ENCODE assay signal across 8 cellular contexts in genomic region chr7:32958046-32959025, GRCh38. TPM values are rescaled to one million over a fixed set of nuclear protein-coding genes. Genes with fewer than 3 reads are reported as not detected.
DNase-seq lines count a peak whose midpoint lies in the region; ATAC-seq and TF ChIP-seq lines count a peak whose summit lies in the region.

No MANE protein-coding gene starts in this region.

- peaks cover 47% of the 10 kb centered on the region for H3K4me1 ChIP-seq in left ventricle myocardium inferior
- H3K4me1 ChIP-seq in psoas muscle, result peaks cover 15% of the 10 kb centered on the region

- H3K27ac Mint-ChIP-seq in activated T-helper 2 cell treated with anti-CD3 and anti-CD28 coated beads, Interferon-gamma antibody, Interleukin-2, Interleukin-4, amounts not matched to agents 10 μg/mL and 5 μg/mL and 100 μg/mL, durations not matched to agents 14 hours and 24 hours and 36 hours, result no peak overlapping the region

- no peak for TF ChIP-seq CTCF in C4-2B (conservative IDR thresholded peaks at IDR 0.05)
- no peak for TF ChIP-seq CTCF in left ventricle myocardium inferior (IDR thresholded peaks at IDR 0.05; ENCODE audit: borderline replicate concordance)
- TF ChIP-seq CTCF in psoas muscle (IDR thresholded peaks at IDR 0.05), result no peak

- peaks cover 24% of the 10 kb centered on the region for H3K27me3 Mint-ChIP-seq in activated T-helper 2 cell treated with anti-CD3 and anti-CD28 coated beads, Interferon-gamma antibody, Interleukin-2, Interleukin-4, amounts not matched to agents 10 μg/mL and 5 μg/mL and 100 μg/mL, durations not matched to agents 14 hours and 24 hours and 36 hours (ENCODE audit: low read depth)

- H3K36me3 ChIP-seq in left ventricle myocardium inferior (no peaks in the 10 kb centered on the region), psoas muscle (ENCODE audit: insufficient read depth in 1 of 2, low read depth in 1 of 2) (no peaks in the 10 kb centered on the region)

- ATAC-seq in HG03135 (IDR thresholded peaks at IDR 0.05; ENCODE audit: unreplicated experiment) (peak; percentile 11), psoas muscle (peak; percentile 18 to 56 (median 34))
- ATAC-seq in activated CD4-positive, CD25-positive, alpha-beta regulatory T cell treated with anti-CD3 and anti-CD28 coated beads, Interleukin-2, amount 50 U/mL, for 24 hours, result no peak

- H3K9me3 ChIP-seq in left ventricle myocardium inferior (replicated peaks) (no peaks in the 10 kb centered on the region), psoas muscle (no peaks in the 10 kb centered on the region)

- intact Hi-C loops in activated T-helper 2 cell treated with anti-CD3 and anti-CD28 coated beads, Interferon-gamma antibody, Interleukin-2, Interleukin-4, amounts not matched to agents 10 μg/mL and 5 μg/mL and 100 μg/mL, durations not matched to agents 14 hours and 24 hours and 36 hours (cut with micrococcal nuclease), result loop anchor here (5.0 kb wide), 3 partner anchors 84 to 149 kb away; partner anchors contain the start of gene RP9
- intact Hi-C loops in left ventricle myocardium inferior (cut with micrococcal nuclease), result no loop called here
- intact Hi-C loops in psoas muscle (cut with DNase I), result loop anchor here in 1 of 2 donors (5.0 kb wide), 2 partner anchors 79 to 466 kb away; partner anchors contain the start of gene LSM5

- no peak for DNase-seq in activated T-helper 2 cell treated with anti-CD3 and anti-CD28 coated beads, Interferon-gamma antibody, Interleukin-2, Interleukin-4, amounts not matched to agents 10 μg/mL and 5 μg/mL and 100 μg/mL, durations not matched to agents 14 hours and 24 hours and 36 hours (ENCODE audit: low spot score)
- DNase-seq in left ventricle myocardium inferior (peak; percentile 64), psoas muscle (peak; percentile 64 to 80), KG1 (lab: John Stamatoyannopoulos, UW) (no peak)
- DNase-seq in stimulated activated CD4-positive, alpha-beta T cell treated with anti-CD3 and anti-CD28 coated beads, Interleukin-4, amount 100 ng/mL, for 24 hours, result no peak

- H3K27ac ChIP-seq in C4-2B (peak overlapping the region; percentile 78), left ventricle myocardium inferior (replicated peaks) (peak overlapping the region; percentile 100), psoas muscle (peak overlapping the region; percentile 89)

- no peaks in the 10 kb centered on the region for H3K9me3 Mint-ChIP-seq in activated T-helper 2 cell treated with anti-CD3 and anti-CD28 coated beads, Interferon-gamma antibody, Interleukin-2, Interleukin-4, amounts not matched to agents 10 μg/mL and 5 μg/mL and 100 μg/mL, durations not matched to agents 14 hours and 24 hours and 36 hours

- H3K36me3 Mint-ChIP-seq in activated T-helper 2 cell treated with anti-CD3 and anti-CD28 coated beads, Interferon-gamma antibody, Interleukin-2, Interleukin-4, amounts not matched to agents 10 μg/mL and 5 μg/mL and 100 μg/mL, durations not matched to agents 14 hours and 24 hours and 36 hours (ENCODE audit: low read depth), result peaks cover 3% of the 10 kb centered on the region

- H3K27me3 ChIP-seq in left ventricle myocardium inferior (ENCODE audit: low read depth) (no peaks in the 10 kb centered on the region), psoas muscle (ENCODE audit: insufficient read depth in 3 of 3, low read length in 2 of 3) (no peaks in the 10 kb centered on the region)

- H3K4me3 Mint-ChIP-seq in activated T-helper 2 cell treated with anti-CD3 and anti-CD28 coated beads, Interferon-gamma antibody, Interleukin-2, Interleukin-4, amounts not matched to agents 10 μg/mL and 5 μg/mL and 100 μg/mL, durations not matched to agents 14 hours and 24 hours and 36 hours (ENCODE audit: low read depth), result peak overlapping the region; percentile 83

- WGBS in psoas muscle, 3 donors, result 12 to 18% (median 16%) methylated on average over 25 to 26 of the region's 26 CpGs

- peak overlapping the region; percentile 92 for H3K4me3 ChIP-seq in left ventricle myocardium inferior
- peak overlapping the region; percentile 94 for H3K4me3 ChIP-seq in psoas muscle

- H3K4me1 Mint-ChIP-seq in activated T-helper 2 cell treated with anti-CD3 and anti-CD28 coated beads, Interferon-gamma antibody, Interleukin-2, Interleukin-4, amounts not matched to agents 10 μg/mL and 5 μg/mL and 100 μg/mL, durations not matched to agents 14 hours and 24 hours and 36 hours (ENCODE audit: low read depth), result peaks cover 4% of the 10 kb centered on the region

RNA-seq across cellular contexts. Expression of gene FKBP9, which starts 1.1 kb away (rescaled TPM):
- 3.0 and 3.5 TPM in 2 replicates for total RNA-seq in activated T-helper 2 cell treated with anti-CD3 and anti-CD28 coated beads, Interferon-gamma antibody, Interleukin-2, Interleukin-4, amounts not matched to agents 10 μg/mL and 5 μg/mL and 100 μg/mL, durations not matched to agents 14 hours and 24 hours and 36 hours
- 112 TPM for total RNA-seq in left ventricle myocardium inferior
- 10 to 100 TPM; 23.2 to 42.6 (median 33.8) TPM for total RNA-seq in psoas muscle
- polyA plus RNA-seq in psoas muscle, result 10 to 100 TPM; 10.6 to 22.1 (median 15.1) TPM

Comparison
In these comparisons a context has a peak if more than half of its experiments do, and no peak if none do; other contexts are left out.
1. ATAC-seq: peak in HG03135 (single experiment) and psoas muscle (4 of 4); none in activated CD4-positive, CD25-positive, alpha-beta regulatory T cell treated with anti-CD3 and anti-CD28 coated beads, Interleukin-2, amount 50 U/mL, for 24 hours (0 of 2).
2. DNase-seq: peak in left ventricle myocardium inferior (single experiment) and psoas muscle (2 of 2); none in activated T-helper 2 cell treated with anti-CD3 and anti-CD28 coated beads, Interferon-gamma antibody, Interleukin-2, Interleukin-4, amounts not matched to agents 10 μg/mL and 5 μg/mL and 100 μg/mL, durations not matched to agents 14 hours and 24 hours and 36 hours (single experiment), KG1 (single experiment) and stimulated activated CD4-positive, alpha-beta T cell treated with anti-CD3 and anti-CD28 coated beads, Interleukin-4, amount 100 ng/mL, for 24 hours (single experiment).
3. Peak in every context shown above with its lines, with median percentiles within 50 percentile points of each other: H3K27ac ChIP-seq.